In genomic region chr16:79876332-79876730, GRCh38 we compare ENCODE assay signal across 17 cellular contexts.
A peak's percentile ranks its signal among the peaks of the same experiment; 100 is the strongest.
DNase-seq lines count a peak whose midpoint lies in the region; ATAC-seq, FAIRE-seq and TF ChIP-seq lines count a peak whose summit lies in the region.
"Had no signal": no experiment of that assay in that cellular context is flagged by ENCODE, and none has a peak within 500 bp of the region (broad histone marks: within the 10 kb centered on the region; RNA-seq: fewer than 3 reads in every experiment).

No MANE protein-coding gene starts in this region.

- TF ChIP-seq CTCF in OCI-LY3 (IDR thresholded peaks at IDR 0.05; ENCODE audit: low read depth, low read length) (no peak), tibial artery (IDR thresholded peaks at IDR 0.05) (no peak), right atrium auricular region (IDR thresholded peaks at IDR 0.05) (no peak)

- H3K27me3 ChIP-seq in OCI-LY3 (ENCODE audit: low read depth, low read length) (no peaks in the 10 kb centered on the region), tibial artery (no peaks in the 10 kb centered on the region), right atrium auricular region (no peaks in the 10 kb centered on the region)
- H3K27me3 ChIP-seq: breast epithelium, neutrophil had no signal

- peak overlapping the region; percentile 70 for H3K4me2 ChIP-seq in OCI-LY3 (ENCODE audit: low read length)

- intact Hi-C loops in left colon (cut with DNase I, micrococcal nuclease): no loop called here
- intact Hi-C loops in tibial artery (cut with DNase I; ENCODE audit: low total_unique reads): no loop called here

- H3K4me1 ChIP-seq in OCI-LY3 (ENCODE audit: low read length): peaks cover 49% of the 10 kb centered on the region
- H3K4me1 ChIP-seq in tibial artery: no peaks in the 10 kb centered on the region
- no peaks in the 10 kb centered on the region for H3K4me1 ChIP-seq in right atrium auricular region
- H3K4me1 ChIP-seq: breast epithelium had no signal

- peak overlapping the region; percentile 33; the same call in 1 of the 2 replicates for H2AFZ ChIP-seq in OCI-LY3 (ENCODE audit: low read depth, low read length)

- no peaks in the 10 kb centered on the region for H3K36me3 ChIP-seq in OCI-LY3 (replicated peaks; ENCODE audit: low read depth, low read length)
- no peaks in the 10 kb centered on the region for H3K36me3 ChIP-seq in tibial artery
- H3K36me3 ChIP-seq in right atrium auricular region: no peaks in the 10 kb centered on the region
- H3K36me3 ChIP-seq: breast epithelium, neutrophil had no signal

- FAIRE-seq in GM12891 (lab: Jason Lieb, UNC): peak; percentile 55

- H3K9me3 ChIP-seq in OCI-LY3 (ENCODE audit: insufficient read depth, low read length): no peaks in the 10 kb centered on the region
- no peaks in the 10 kb centered on the region for H3K9me3 ChIP-seq in tibial artery
- H3K9me3 ChIP-seq in right atrium auricular region: no peaks in the 10 kb centered on the region
- H3K9me3 ChIP-seq: breast epithelium, neutrophil had no signal

- peak overlapping the region; percentile 65 for H3K9ac ChIP-seq in OCI-LY3 (ENCODE audit: low read length)

- TF ChIP-seq POLR2A in GM12891 (IDR thresholded peaks at IDR 0.05; ENCODE audit: low read depth, low read length): no peak

- no peaks in the 10 kb centered on the region for H3K79me2 ChIP-seq in OCI-LY3 (ENCODE audit: low read length)

- H4K20me1 ChIP-seq in OCI-LY3 (ENCODE audit: insufficient read depth, low read length): no peaks in the 10 kb centered on the region

- peak; percentile 72 for ATAC-seq in GM21390 (IDR thresholded peaks at IDR 0.05; ENCODE audit: unreplicated experiment)
- peak; percentile 80 for ATAC-seq in HG02884 (IDR thresholded peaks at IDR 0.05; ENCODE audit: unreplicated experiment)
- ATAC-seq in left colon: no peak
- ATAC-seq: activated CD4-positive, alpha-beta T cell treated with anti-CD3 and anti-CD28 coated beads for 36 hours; T-cell had no signal

- peak overlapping the region; percentile 47 for H3K4me3 ChIP-seq in OCI-LY3 (ENCODE audit: low read length)
- H3K4me3 ChIP-seq in tibial artery: no peak overlapping the region
- no peak overlapping the region for H3K4me3 ChIP-seq in right atrium auricular region
- H3K4me3 ChIP-seq: breast epithelium, lung had no signal

- H3K27ac ChIP-seq in OCI-LY3 (ENCODE audit: low read length) (peak overlapping the region; percentile 75), tibial artery (no peak overlapping the region), right atrium auricular region (no peak overlapping the region)
- H3K27ac ChIP-seq: breast epithelium, neutrophil had no signal

- DNase-seq in GM12891 (ENCODE audit: insufficient read length, low spot score) (no peak), left colon (no peak), tibial artery (no peak), right atrium auricular region (ENCODE audit: low spot score) (no peak)
- DNase-seq in activated CD4-positive, alpha-beta T cell treated with anti-CD3 and anti-CD28 coated beads, Interleukin-2, amount 50 U/mL, for 4 hours: no peak
- DNase-seq: activated CD4-positive, alpha-beta T cell treated with anti-CD3 and anti-CD28 coated beads for 36 hours; activated effector memory CD4-positive, alpha-beta T cell treated with Interleukin-2 at 50 U/mL for 16 hours; GDM1; NCI-H1092 treated with DMSO at 0.1 percent for 48 hours; NCI-H524 treated with DMSO at 0.1 percent for 48 hours; T-cell had no signal

TF ChIP-seq in GM12891, 5 proteins besides CTCF, POLR2A, EP300 and RAD21:
- no peak for TF ChIP-seq POLR2AphosphoS5 (IDR thresholded peaks at IDR 0.05; ENCODE audit: low read depth, low read length)
- TF ChIP-seq POU2F2 (IDR thresholded peaks at IDR 0.05; ENCODE audit: low read depth, low read length): peak; percentile 77; the same call in 1 of the 2 replicates
